ENCODE assay signal across 20 cellular contexts in genomic region chr11:34098813-34099212, GRCh38.
"Had no signal": no experiment of that assay in that cellular context is flagged by ENCODE, and none has a peak within 500 bp of the region (broad histone marks: within the 10 kb centered on the region; RNA-seq: fewer than 3 reads in every experiment).

No MANE protein-coding gene starts in this region.

- H3K4me1 Mint-ChIP-seq: neural progenitor cell had no signal

- H3K9ac ChIP-seq: neural progenitor cell had no signal

- H3K9me3 Mint-ChIP-seq: immature natural killer cell; natural killer cell treated with Interleukin-12 subunit alpha and Interleukin-12 subunit beta and Interleukin-15 and Interleukin-18, amount 100 ng/mL, for 72 hours; neural progenitor cell; stimulated activated memory B cell treated with anti-CD40 and anti-IgM and Interleukin-4, amounts not matched to agents 10 μg/mL and 1 μg/mL and 100 μg/mL, for 72 hours had no signal

- H3K4me1 ChIP-seq: lower lobe of right lung, neural progenitor cell, psoas muscle, testis, tibial artery, upper lobe of left lung had no signal

- H3K4me3 ChIP-seq: dorsolateral prefrontal cortex, lower lobe of right lung, neural progenitor cell, psoas muscle, skin epidermis, spleen, testis, tibial artery, upper lobe of left lung had no signal

- H3K27me3 ChIP-seq: dorsolateral prefrontal cortex, neural progenitor cell, spleen, testis, tibial artery, upper lobe of left lung had no signal

- H3K4me3 Mint-ChIP-seq: immature natural killer cell; natural killer cell treated with Interleukin-12 subunit alpha and Interleukin-12 subunit beta and Interleukin-15 and Interleukin-18, amount 100 ng/mL, for 72 hours; neural progenitor cell; stimulated activated memory B cell treated with anti-CD40 and anti-IgM and Interleukin-4, amounts not matched to agents 10 μg/mL and 1 μg/mL and 100 μg/mL, for 72 hours had no signal

- H3K27me3 Mint-ChIP-seq: natural killer cell treated with Interleukin-12 subunit alpha and Interleukin-12 subunit beta and Interleukin-15 and Interleukin-18, amount 100 ng/mL, for 72 hours; stimulated activated memory B cell treated with anti-CD40 and anti-IgM and Interleukin-4, amounts not matched to agents 10 μg/mL and 1 μg/mL and 100 μg/mL, for 72 hours had no signal

- H3K9me3 ChIP-seq: lower lobe of right lung, psoas muscle, spleen, testis, tibial artery, upper lobe of left lung had no signal

- ATAC-seq: left ventricle myocardium superior; lower lobe of right lung; natural killer cell treated with Interleukin-12 subunit alpha and Interleukin-12 subunit beta and Interleukin-15 and Interleukin-18, amount 100 ng/mL, for 72 hours; psoas muscle; right cardiac atrium; stimulated activated memory B cell treated with anti-CD40 and anti-IgM and Interleukin-4, amounts not matched to agents 10 μg/mL and 1 μg/mL and 100 μg/mL, for 72 hours; stimulated activated naive CD8-positive, alpha-beta T cell treated with anti-CD3 and anti-CD28 coated beads, Interleukin-15, Interleukin-2, amounts not matched to agents 100 U/mL and 50 U/mL, for 24 hours had no signal

- H3K27ac Mint-ChIP-seq: natural killer cell treated with Interleukin-12 subunit alpha and Interleukin-12 subunit beta and Interleukin-15 and Interleukin-18, amount 100 ng/mL, for 72 hours; neural progenitor cell; stimulated activated memory B cell treated with anti-CD40 and anti-IgM and Interleukin-4, amounts not matched to agents 10 μg/mL and 1 μg/mL and 100 μg/mL, for 72 hours had no signal

- DNase-seq: dorsolateral prefrontal cortex; effector CD4-positive, alpha-beta T cell; hypothalamus; immature natural killer cell; left ventricle myocardium superior; lower lobe of right lung; nucleus accumbens; psoas muscle; right cardiac atrium; spleen; stimulated activated CD4-positive, alpha-beta T cell treated with anti-CD3 and anti-CD28 coated beads, Interleukin-4, amount 100 ng/mL, for 4 hours; stimulated activated naive CD8-positive, alpha-beta T cell treated with anti-CD3 and anti-CD28 coated beads, Interleukin-15, Interleukin-2, amounts not matched to agents 100 U/mL and 50 U/mL, for 24 hours; substantia nigra; testis; tibial artery; upper lobe of left lung had no signal

- H3K27ac ChIP-seq: dorsolateral prefrontal cortex, lower lobe of right lung, neural progenitor cell, psoas muscle, skin epidermis, testis, tibial artery, upper lobe of left lung had no signal
